8 cellular contexts compared by ENCODE assay signal in the genomic region with DNA sequence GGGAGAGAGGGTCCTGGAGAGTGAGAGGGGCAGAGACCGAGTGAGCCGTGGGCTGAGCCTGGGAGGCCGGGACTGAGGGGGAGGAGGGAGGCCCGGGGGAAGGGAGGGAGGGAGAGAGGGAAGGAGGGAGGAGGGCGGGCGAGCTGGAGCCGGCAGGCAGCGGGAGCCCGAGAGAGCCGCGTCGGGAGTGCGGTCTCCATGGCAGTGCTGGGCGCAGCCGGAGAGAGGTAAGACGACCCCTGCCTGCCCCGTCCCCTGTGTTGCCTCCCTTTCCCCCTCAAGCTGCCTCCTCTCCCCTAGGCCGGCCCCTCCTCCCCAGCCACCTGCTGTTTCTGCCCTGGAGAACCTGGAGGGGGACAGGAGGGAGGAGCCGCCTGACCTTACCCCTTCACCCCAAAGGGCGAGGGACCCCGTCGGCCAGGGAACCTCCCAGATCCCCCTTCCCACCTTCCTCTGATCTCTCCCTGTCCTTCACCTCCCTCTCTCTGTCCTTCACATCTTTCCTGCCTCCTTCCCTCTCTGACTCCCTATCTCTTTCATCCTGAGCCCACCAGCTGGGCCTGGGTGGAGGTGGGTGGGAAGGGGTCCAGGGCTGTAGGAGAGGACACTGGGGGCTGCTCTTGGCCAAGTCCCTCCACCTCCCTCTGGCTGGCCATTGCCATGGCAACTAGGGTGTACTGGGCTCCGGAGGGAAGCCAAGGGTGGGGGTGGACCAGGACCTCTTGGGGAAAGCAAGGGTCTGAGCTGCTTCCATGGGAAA. TPM values are rescaled to one million over a fixed set of nuclear protein-coding genes. Genes with fewer than 3 reads are reported as not detected.
DNase-seq lines count a peak whose midpoint lies in the region; ATAC-seq and TF ChIP-seq lines count a peak whose summit lies in the region.

A gene with protein sequence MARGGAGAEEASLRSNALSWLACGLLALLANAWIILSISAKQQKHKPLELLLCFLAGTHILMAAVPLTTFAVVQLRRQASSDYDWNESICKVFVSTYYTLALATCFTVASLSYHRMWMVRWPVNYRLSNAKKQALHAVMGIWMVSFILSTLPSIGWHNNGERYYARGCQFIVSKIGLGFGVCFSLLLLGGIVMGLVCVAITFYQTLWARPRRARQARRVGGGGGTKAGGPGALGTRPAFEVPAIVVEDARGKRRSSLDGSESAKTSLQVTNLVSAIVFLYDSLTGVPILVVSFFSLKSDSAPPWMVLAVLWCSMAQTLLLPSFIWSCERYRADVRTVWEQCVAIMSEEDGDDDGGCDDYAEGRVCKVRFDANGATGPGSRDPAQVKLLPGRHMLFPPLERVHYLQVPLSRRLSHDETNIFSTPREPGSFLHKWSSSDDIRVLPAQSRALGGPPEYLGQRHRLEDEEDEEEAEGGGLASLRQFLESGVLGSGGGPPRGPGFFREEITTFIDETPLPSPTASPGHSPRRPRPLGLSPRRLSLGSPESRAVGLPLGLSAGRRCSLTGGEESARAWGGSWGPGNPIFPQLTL (plus strand): TSS at position 148 of the 760 bp plus-strand sequence. CDS start 2,078 bp downstream, outside the sequence.

- intact Hi-C loops in mucosa of descending colon (cut with DNase I, micrococcal nuclease): loop anchor here in 1 of 2 donors (10.0 kb wide), 1 partner anchor 87 kb away; no protein-coding TSS in a partner anchor

- H3K4me1 ChIP-seq in mucosa of descending colon (ENCODE audit: low read depth) (no peaks in the 10 kb centered on the region), urinary bladder (ENCODE audit: insufficient read depth) (no peaks in the 10 kb centered on the region)

- no peaks in the 10 kb centered on the region for H3K9me3 ChIP-seq in mucosa of descending colon

- ATAC-seq in mucosa of descending colon: peak; percentile 28

- DNase-seq in AG08396 (ENCODE audit: low spot score) (peak; percentile 80), H4 (ENCODE audit: low spot score) (peak; percentile 47), SK-N-DZ (ENCODE audit: low spot score) (peak; percentile 83), epithelial cell of esophagus (ENCODE audit: low read depth) (peak; percentile 34), mucosa of descending colon (peak; percentile 33 to 60 (median 53)), GM19238 (ENCODE audit: insufficient read length, low spot score) (no peak)
- no peak for DNase-seq in activated CD4-positive, CD25-positive, alpha-beta regulatory T cell treated with anti-CD3 and anti-CD28 coated beads, Interleukin-2, amount 50 U/mL, for 72 hours

- H3K27ac ChIP-seq in urinary bladder (ENCODE audit: low read depth): no peak within 1 kb of the TSS

- TF ChIP-seq CTCF in epithelial cell of esophagus (IDR thresholded peaks at IDR 0.05; ENCODE audit: insufficient read depth, low read depth, low read length, missing control alignments) (no peak), mucosa of descending colon (IDR thresholded peaks at IDR 0.05) (no peak)

- H3K4me3 ChIP-seq in epithelial cell of esophagus (ENCODE audit: low read length) (peak within 1 kb of the TSS; percentile 18), mucosa of descending colon (no peak within 1 kb of the TSS), urinary bladder (ENCODE audit: low read depth, low read length) (peak within 1 kb of the TSS; percentile 43)

- under 1% methylated on average over 23 of the region's 23 CpGs for WGBS in urinary bladder

- H3K36me3 ChIP-seq in mucosa of descending colon (ENCODE audit: low read depth) (no peaks in the 10 kb centered on the region), urinary bladder (ENCODE audit: insufficient read depth) (no peaks in the 10 kb centered on the region)

RNA-seq across cellular contexts. Expression of the gene that starts here (rescaled TPM):
- total RNA-seq in H4 (2014; rRNA removed; shearing (Covaris generic)): 8.5 and 13.8 TPM in 2 replicates
- polyA plus RNA-seq in SK-N-DZ (2014; cell fraction: cytosol; rRNA removed): 37.5 and 46.0 TPM in 2 replicates
- 70.7 and 77.4 TPM in 2 replicates for polyA plus RNA-seq in SK-N-DZ (2014; cell fraction: nucleus; rRNA removed)
- total RNA-seq in mucosa of descending colon (10 to 100 TPM in 1 of 3 donors, 1 to 10 TPM in 2; 1.7 to 18.6 (median 3.1) TPM), urinary bladder (6.4 TPM)
- 18.4 TPM for polyA plus RNA-seq in urinary bladder

Comparison
In these comparisons a context has a peak if more than half of its experiments do, and no peak if none do; other contexts are left out.
1. DNase-seq: peak in AG08396 (single experiment), H4 (single experiment), SK-N-DZ (single experiment), epithelial cell of esophagus (single experiment) and mucosa of descending colon (3 of 3); none in GM19238 (single experiment) and activated CD4-positive, CD25-positive, alpha-beta regulatory T cell treated with anti-CD3 and anti-CD28 coated beads, Interleukin-2, amount 50 U/mL, for 72 hours (single experiment).